ENCODE assay signal across 2 cellular contexts in genomic region chr1:206490643-206491421, GRCh38.
TF ChIP-seq lines count a peak whose summit lies in the region.

No MANE protein-coding gene starts in this region.

TF ChIP-seq in liver, 16 proteins besides CTCF, POLR2A, EP300 and RAD21:
- TF ChIP-seq SP1 (IDR thresholded peaks at IDR 0.05) (no peak), RXRA (IDR thresholded peaks at IDR 0.05) (peak; percentile 12 to 17)

TF ChIP-seq in HepG2, 621 proteins besides CTCF, POLR2A, EP300 and RAD21:
- TF ChIP-seq ZFP82 (CRISPR knock-in tag; IDR thresholded peaks at IDR 0.05; ENCODE audit: borderline replicate concordance) (no peak), FLYWCH1 (CRISPR knock-in tag; IDR thresholded peaks at IDR 0.05) (no peak), HES4 (CRISPR knock-in tag; IDR thresholded peaks at IDR 0.05; ENCODE audit: borderline replicate concordance) (no peak), ZNF781 (CRISPR knock-in tag; IDR thresholded peaks at IDR 0.05; ENCODE audit: borderline replicate concordance, not compliant biosample characterization) (no peak), PHF20 (CRISPR knock-in tag; IDR thresholded peaks at IDR 0.05) (no peak), BORCS8-MEF2B (CRISPR knock-in tag; IDR thresholded peaks at IDR 0.05) (no peak), ZNF883 (CRISPR knock-in tag; IDR thresholded peaks at IDR 0.05; ENCODE audit: not compliant biosample characterization) (no peak), HOXA3 (CRISPR knock-in tag; IDR thresholded peaks at IDR 0.05) (no peak), ZNF430 (CRISPR knock-in tag; IDR thresholded peaks at IDR 0.05) (no peak), ZNF691 (CRISPR knock-in tag; IDR thresholded peaks at IDR 0.05; ENCODE audit: borderline replicate concordance, low read depth) (no peak), SMAD1 (CRISPR knock-in tag; IDR thresholded peaks at IDR 0.05; ENCODE audit: borderline replicate concordance, low read depth) (no peak), RFX1 (IDR thresholded peaks at IDR 0.05) (no peak), KDM5B (CRISPR knock-in tag; IDR thresholded peaks at IDR 0.05; ENCODE audit: borderline replicate concordance) (no peak), MIXL1 (CRISPR knock-in tag; IDR thresholded peaks at IDR 0.05) (no peak)
- TF ChIP-seq, protein P1, sequence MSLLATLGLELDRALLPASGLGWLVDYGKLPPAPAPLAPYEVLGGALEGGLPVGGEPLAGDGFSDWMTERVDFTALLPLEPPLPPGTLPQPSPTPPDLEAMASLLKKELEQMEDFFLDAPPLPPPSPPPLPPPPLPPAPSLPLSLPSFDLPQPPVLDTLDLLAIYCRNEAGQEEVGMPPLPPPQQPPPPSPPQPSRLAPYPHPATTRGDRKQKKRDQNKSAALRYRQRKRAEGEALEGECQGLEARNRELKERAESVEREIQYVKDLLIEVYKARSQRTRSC (CRISPR knock-in tag; IDR thresholded peaks at IDR 0.05; ENCODE audit: low read depth): no peak
